In the genomic region with DNA sequence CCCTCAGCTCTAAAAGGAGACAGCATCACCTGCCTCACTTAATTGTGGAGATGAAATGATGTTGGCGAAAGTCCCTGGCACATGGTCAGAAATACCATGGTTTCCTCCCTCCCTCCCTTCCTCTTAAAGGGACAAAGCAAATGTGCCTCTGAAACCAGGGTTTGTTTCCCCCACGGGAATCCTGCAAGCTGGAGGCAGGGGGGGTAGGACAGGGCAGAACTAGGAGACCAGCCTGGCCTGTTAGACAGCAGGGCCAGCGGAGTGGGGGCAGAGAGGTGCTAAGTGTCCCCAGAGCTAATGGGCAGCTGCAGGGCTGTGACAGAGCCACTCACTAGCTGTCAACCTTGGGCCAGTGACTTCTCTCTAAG, we compare ENCODE assay signal across 9 cellular contexts. TPM values are rescaled to one million over a fixed set of nuclear protein-coding genes. Genes with fewer than 3 reads are reported as not detected.
A peak's percentile ranks its signal among the peaks of the same experiment; 100 is the strongest.
DNase-seq lines count a peak whose midpoint lies in the region; ATAC-seq, FAIRE-seq and TF ChIP-seq lines count a peak whose summit lies in the region.
"Had no signal": no experiment of that assay in that cellular context is flagged by ENCODE, and none has a peak within 500 bp of the region (broad histone marks: within the 10 kb centered on the region; RNA-seq: fewer than 3 reads in every experiment).

No MANE protein-coding gene starts in this region.

- TF ChIP-seq CTCF in mammary epithelial cell (conservative IDR thresholded peaks at IDR 0.05 in 1 of 2, IDR thresholded peaks at IDR 0.05 in 1 of 2; ENCODE audit: extremely low read depth in 1 of 2, insufficient read depth in 1 of 2, low read depth in 1 of 2, low read length in 2 of 2), result no peak

- H3K9ac ChIP-seq in mammary epithelial cell (ENCODE audit: insufficient read depth, low read length), result no peak overlapping the region

- peak; percentile 14 for ATAC-seq in left ventricle myocardium superior
- no peak for ATAC-seq in GM18907 (IDR thresholded peaks at IDR 0.05; ENCODE audit: unreplicated experiment)

- no peak for TF ChIP-seq EP300 in Ishikawa (IDR thresholded peaks at IDR 0.05; ENCODE audit: borderline replicate concordance)

- CTCF ChIA-PET in mammary epithelial cell (lab: Charles Lee; ENCODE audit: low non-redundant PET), result interaction anchor here (1.2 kb wide), 1 partner anchor 9 kb away, joined by 7 read pairs; no protein-coding TSS in a partner anchor

- FAIRE-seq in urothelium cell line (lab: Jason Lieb, UNC), result no peak

- peak overlapping the region; percentile 35 for H2AFZ ChIP-seq in mammary epithelial cell (ENCODE audit: low read depth, low read length)

- 50% methylated on average over 2 of the region's 3 CpGs for WGBS in mammary epithelial cell (ENCODE audit: low coverage, missing lambda C conversion rate)

- H3K36me3 ChIP-seq in mammary epithelial cell (ENCODE audit: insufficient read depth, low read length), result no peaks in the 10 kb centered on the region

- TF ChIP-seq RAD21 in Ishikawa (IDR thresholded peaks at IDR 0.05; ENCODE audit: low read depth), result no peak

- H3K4me3 ChIP-seq in mammary epithelial cell (replicated peaks in 1 of 3; ENCODE audit: insufficient read depth in 1 of 3, low read depth in 2 of 3, low read length in 3 of 3), result no peak overlapping the region
- no peak overlapping the region for H3K4me3 ChIP-seq in skin epidermis

- in situ Hi-C loops in mammary epithelial cell (cut with MboI; ENCODE audit: low sequenced_read_pairs in 2 of 2), result loop anchor here (10.0 kb wide), 2 partner anchors 111 to 121 kb away; no protein-coding TSS in a partner anchor

- H3K79me2 ChIP-seq in mammary epithelial cell (ENCODE audit: insufficient read depth, low read length), result no peaks in the 10 kb centered on the region

- H3K4me1 ChIP-seq in mammary epithelial cell (ENCODE audit: insufficient read depth, low read length), result peaks cover 10% of the 10 kb centered on the region

- no peaks in the 10 kb centered on the region for H3K9me3 ChIP-seq in mammary epithelial cell (replicated peaks; ENCODE audit: insufficient read depth, low read length)

- H4K20me1 ChIP-seq in mammary epithelial cell (ENCODE audit: insufficient read depth, low read length), result no peaks in the 10 kb centered on the region

- intact Hi-C loops in mammary epithelial cell (cut with micrococcal nuclease), result loop anchor here (1.0 to 5.0 kb wide), 4 partner anchors 55 to 254 kb away; a partner anchor contains a TSS
- intact Hi-C loops in left ventricle myocardium superior (cut with micrococcal nuclease), result loop anchor here (10.0 kb wide), 1 partner anchor 101 kb away; no protein-coding TSS in a partner anchor

- no peaks in the 10 kb centered on the region for H3K27me3 ChIP-seq in mammary epithelial cell (ENCODE audit: insufficient read depth, low read length)

- H3K4me2 ChIP-seq in mammary epithelial cell (ENCODE audit: insufficient read depth, low read depth, low read length), result no peak overlapping the region

- BruUV-seq in mammary epithelial cell (replicated peaks; lab: Mats Ljungman, UMichigan), result no TSS peak

- H3K27ac ChIP-seq in mammary epithelial cell (ENCODE audit: insufficient read depth, low read depth, low read length), result no peak overlapping the region
- H3K27ac ChIP-seq in skin epidermis, result peak overlapping the region in 11 of 21 experiments; percentile 22 to 72 (median 44)

- DNase-seq in mammary epithelial cell (peak; percentile 14), left ventricle myocardium superior (no peak), iPS-NIHi11 (ENCODE audit: low spot score) (no peak), urothelium cell line (ENCODE audit: low spot score) (no peak)
- no peak for DNase-seq in stimulated activated naive CD4-positive, alpha-beta T cell treated with Interleukin-2 at 50 U/mL for 16 hours (lab: John Stamatoyannopoulos, UW)
- DNase-seq: NCI-H1417 treated with DMSO at 0.1 percent for 48 hours had no signal

- dilution Hi-C loops in mammary epithelial cell (cut with HindIII; ENCODE audit: low sequenced_read_pairs), result no loop called here

TF ChIP-seq in Ishikawa, 13 proteins besides CTCF, POLR2A, EP300 and RAD21:
- TF ChIP-seq, protein P1, sequence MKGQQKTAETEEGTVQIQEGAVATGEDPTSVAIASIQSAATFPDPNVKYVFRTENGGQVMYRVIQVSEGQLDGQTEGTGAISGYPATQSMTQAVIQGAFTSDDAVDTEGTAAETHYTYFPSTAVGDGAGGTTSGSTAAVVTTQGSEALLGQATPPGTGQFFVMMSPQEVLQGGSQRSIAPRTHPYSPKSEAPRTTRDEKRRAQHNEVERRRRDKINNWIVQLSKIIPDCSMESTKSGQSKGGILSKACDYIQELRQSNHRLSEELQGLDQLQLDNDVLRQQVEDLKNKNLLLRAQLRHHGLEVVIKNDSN (IDR thresholded peaks at IDR 0.05), result no peak
- peak; percentile 46; the same call in 1 of the 2 replicates for TF ChIP-seq NFIC (IDR thresholded peaks at IDR 0.05)

RNA-seq across cellular contexts. Expression of a gene that starts 5.7 kb away (rescaled TPM):
- total RNA-seq in mammary epithelial cell, result 1 to 10 TPM; 1.8 to 1.9 TPM
- 0.65 TPM for polyA plus RNA-seq in mammary epithelial cell
- 0.72 TPM for polyA minus RNA-seq in mammary epithelial cell
- 2.5 TPM for total RNA-seq in left ventricle myocardium superior

RNA-seq across cellular contexts. Expression of a gene that starts 55.5 kb away (rescaled TPM):
- total RNA-seq in mammary epithelial cell (1 to 10 TPM; 3.0 to 5.5 TPM), left ventricle myocardium superior (10.3 TPM)
- 10.8 TPM for polyA plus RNA-seq in mammary epithelial cell
- polyA minus RNA-seq in mammary epithelial cell, result not detected
